Comparison of ENCODE assay signal across 1 cellular context in genomic region chr1:25990702-25991395, GRCh38.
TF ChIP-seq lines count a peak whose summit lies in the region.

No MANE protein-coding gene starts in this region.

TF ChIP-seq in GM12878, 131 proteins besides CTCF, POLR2A, EP300 and RAD21:
- TF ChIP-seq ETV6 (conservative IDR thresholded peaks at IDR 0.05 in 1 of 2, IDR thresholded peaks at IDR 0.05 in 1 of 2; ENCODE audit: borderline replicate concordance in 1 of 2, low read depth in 1 of 2) (no peak), SREBF1 (IDR thresholded peaks at IDR 0.05; ENCODE audit: low read length) (no peak), FOXK2 (IDR thresholded peaks at IDR 0.05) (no peak), YY1 (IDR thresholded peaks at IDR 0.05; ENCODE audit: low read depth, low read length) (no peak), TAF1 (IDR thresholded peaks at IDR 0.05; ENCODE audit: borderline replicate concordance, low read depth, low read length) (no peak), KLF5 (IDR thresholded peaks at IDR 0.05; ENCODE audit: partially characterized antibody) (no peak), STAT1 (conservative IDR thresholded peaks at IDR 0.05) (no peak), MYB (IDR thresholded peaks at IDR 0.05; ENCODE audit: borderline replicate concordance, low read depth, low read length) (no peak), MYC (IDR thresholded peaks at IDR 0.05; ENCODE audit: insufficient read depth, insufficient read length, insufficient replicate concordance, low read length, severe bottlenecking) (no peak), RFX5 (IDR thresholded peaks at IDR 0.05; ENCODE audit: low read depth, low read length) (no peak), BRCA1 (IDR thresholded peaks at IDR 0.05; ENCODE audit: low read depth, low read length) (no peak)
- TF ChIP-seq, protein P1, sequence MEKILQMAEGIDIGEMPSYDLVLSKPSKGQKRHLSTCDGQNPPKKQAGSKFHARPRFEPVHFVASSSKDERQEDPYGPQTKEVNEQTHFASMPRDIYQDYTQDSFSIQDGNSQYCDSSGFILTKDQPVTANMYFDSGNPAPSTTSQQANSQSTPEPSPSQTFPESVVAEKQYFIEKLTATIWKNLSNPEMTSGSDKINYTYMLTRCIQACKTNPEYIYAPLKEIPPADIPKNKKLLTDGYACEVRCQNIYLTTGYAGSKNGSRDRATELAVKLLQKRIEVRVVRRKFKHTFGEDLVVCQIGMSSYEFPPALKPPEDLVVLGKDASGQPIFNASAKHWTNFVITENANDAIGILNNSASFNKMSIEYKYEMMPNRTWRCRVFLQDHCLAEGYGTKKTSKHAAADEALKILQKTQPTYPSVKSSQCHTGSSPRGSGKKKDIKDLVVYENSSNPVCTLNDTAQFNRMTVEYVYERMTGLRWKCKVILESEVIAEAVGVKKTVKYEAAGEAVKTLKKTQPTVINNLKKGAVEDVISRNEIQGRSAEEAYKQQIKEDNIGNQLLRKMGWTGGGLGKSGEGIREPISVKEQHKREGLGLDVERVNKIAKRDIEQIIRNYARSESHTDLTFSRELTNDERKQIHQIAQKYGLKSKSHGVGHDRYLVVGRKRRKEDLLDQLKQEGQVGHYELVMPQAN (conservative IDR thresholded peaks at IDR 0.05) = no peak
